Comparison of ENCODE assay signal across 15 cellular contexts in genomic region chrX:154986826-154987575, GRCh38. TPM values are rescaled to one million over a fixed set of nuclear protein-coding genes. Genes with fewer than 3 reads are reported as not detected.
DNase-seq lines count a peak whose midpoint lies in the region; ATAC-seq, FAIRE-seq and TF ChIP-seq lines count a peak whose summit lies in the region.
"Had no signal": no experiment of that assay in that cellular context is flagged by ENCODE, and none has a peak within 500 bp of the region (broad histone marks: within the 10 kb centered on the region; RNA-seq: fewer than 3 reads in every experiment).

No MANE protein-coding gene starts in this region.

- no peaks in the 10 kb centered on the region for H3K9me3 ChIP-seq in A549
- H3K9me3 ChIP-seq in BE2C, result no peaks in the 10 kb centered on the region
- H3K9me3 ChIP-seq: MG63, SJCRH30 had no signal

- DNase-seq in A549 (ENCODE audit: low read depth in 1 of 2, low spot score in 1 of 2) (peak in 1 of 2 experiments; percentile 33), GM13977 (ENCODE audit: low spot score) (no peak), RKO (ENCODE audit: low spot score) (peak; percentile 51), fibroblast of mammary gland (ENCODE audit: low read depth) (peak; percentile 2), NCI-H2029 treated with DMSO at 0.1 percent for 48 hours (lab: John Stamatoyannopoulos, UW) (no peak), BE2C (no peak), immature natural killer cell (no peak)
- DNase-seq: activated naive CD4-positive, alpha-beta T cell treated with Interleukin-2 at 50 U/mL for 16 hours; islet precursor cell; MG63; NCI-H2081; SJCRH30 had no signal

- CTCF ChIA-PET in A549 (lab: Yijun Ruan, JAX), result interaction anchor here (0.9 to 3.9 kb wide), 8 partner anchors 13 to 100 kb away, joined by 3 to 35 read pairs (median 5); no protein-coding TSS in a partner anchor

- peak; percentile 68 for FAIRE-seq in A549 (lab: Jason Lieb, UNC)
- FAIRE-seq: H54 had no signal

- H3K4me1 ChIP-seq in A549 (peaks cover 10% of the 10 kb centered on the region; the same call in 1 of the 3 replicates), BE2C (no peaks in the 10 kb centered on the region)
- H3K4me1 ChIP-seq: SJCRH30 had no signal

- POLR2A ChIA-PET in A549 (lab: Yijun Ruan, JAX), result interaction anchor here (1.9 kb wide), 1 partner anchor 40 kb away, joined by 4 read pairs; the partner anchor contains the start of gene FUNDC2

- no peak for TF ChIP-seq EP300 in A549 (IDR thresholded peaks at IDR 0.05)

- no peak overlapping the region for H3K4me3 Mint-ChIP-seq in immature natural killer cell
- H3K4me3 Mint-ChIP-seq: brain had no signal

- TF ChIP-seq CTCF in A549 (IDR thresholded peaks at IDR 0.05) (peak; percentile 42), GM13977 (IDR thresholded peaks at IDR 0.05; ENCODE audit: extremely low read depth, insufficient read depth, missing control alignments) (peak; percentile 15), fibroblast of mammary gland (conservative IDR thresholded peaks at IDR 0.05; ENCODE audit: control insufficient read depth, insufficient read depth, low read depth, low read length) (no peak), BE2C (IDR thresholded peaks at IDR 0.05; ENCODE audit: low read depth, low read length) (no peak)

- TF ChIP-seq POLR2A in A549 (IDR thresholded peaks at IDR 0.05; ENCODE audit: low read length), result no peak

- H3K9me3 Mint-ChIP-seq in immature natural killer cell, result no peaks in the 10 kb centered on the region

- H3K36me3 ChIP-seq in BE2C, result no peaks in the 10 kb centered on the region
- H3K36me3 ChIP-seq: MG63, SJCRH30 had no signal

- 33% methylated on average over 3 of the region's 3 CpGs for WGBS in A549 (ENCODE audit: missing lambda C conversion rate)

- H3K4me2 ChIP-seq in A549, result no peak overlapping the region

- H3K4me3 ChIP-seq in A549 (no peak overlapping the region), fibroblast of mammary gland (ENCODE audit: control insufficient read depth, low read depth, low read length) (no peak overlapping the region), BE2C (ENCODE audit: low read depth, low read length) (no peak overlapping the region)
- H3K4me3 ChIP-seq: MG63, SJCRH30 had no signal

- H3K36me3 Mint-ChIP-seq in immature natural killer cell, result no peaks in the 10 kb centered on the region
- H3K36me3 Mint-ChIP-seq: brain had no signal

- in situ Hi-C loops in GM13977 (cut with MboI; ENCODE audit: low pct_unique_long_range_greater_than_20kb, low sequenced_read_pairs, unreplicated experiment), result no loop called here

- H3K27me3 Mint-ChIP-seq in immature natural killer cell (ENCODE audit: low read depth in 3 of 3), result no peaks in the 10 kb centered on the region
- H3K27me3 Mint-ChIP-seq: brain had no signal

- ATAC-seq in A549, result 0 out of 6 replicates have a peak, but pooled peaks of 1 of the 2 experiments have one; percentile 35
- no peak for ATAC-seq in HG02610 (IDR thresholded peaks at IDR 0.05; ENCODE audit: unreplicated experiment)

- H3K27ac ChIP-seq in A549, result no peak overlapping the region
- H3K27ac ChIP-seq: SJCRH30 had no signal

- TF ChIP-seq RAD21 in A549 (conservative IDR thresholded peaks at IDR 0.05 in 1 of 2, IDR thresholded peaks at IDR 0.05 in 1 of 2), result peak; percentile 54 to 61; a peak in 4 of 5 replicates

- H3K27me3 ChIP-seq in BE2C, result no peaks in the 10 kb centered on the region
- H3K27me3 ChIP-seq: MG63, SJCRH30 had no signal

- H3K4me1 Mint-ChIP-seq in immature natural killer cell, result no peaks in the 10 kb centered on the region
- H3K4me1 Mint-ChIP-seq: brain had no signal

- no peak overlapping the region for H3K27ac Mint-ChIP-seq in immature natural killer cell
- H3K27ac Mint-ChIP-seq: brain had no signal

TF ChIP-seq in A549, 52 proteins besides CTCF, POLR2A, EP300 and RAD21:
- no peak for TF ChIP-seq USF2 (IDR thresholded peaks at IDR 0.05)
- no peak for TF ChIP-seq ELK1 (IDR thresholded peaks at IDR 0.05; ENCODE audit: low read depth, low read length)
- TF ChIP-seq SMC3 (IDR thresholded peaks at IDR 0.05), result peak; percentile 45; the same call in 2 of the 3 replicates

RNA-seq across cellular contexts. Expression of gene F8, which starts 35.5 kb away (rescaled TPM):
- polyA plus RNA-seq in A549 (2011; rRNA removed), result 6.4 and 6.9 TPM in 2 replicates
- polyA plus RNA-seq in A549 (2012; cell fraction: cytosol; rRNA removed), result 1.4 and 1.7 TPM in 2 replicates
- 0.62 and 0.71 TPM in 2 replicates for polyA plus RNA-seq in A549 (2012; cell fraction: nucleus; rRNA removed)
- polyA plus RNA-seq in A549 (2017; fragmentation: RNase III; extraction: RNeasy Plus Mini Kit Qiagen cat#74134 plus additional on column Dnase treatment), result 4.3 to 6.1 TPM (median 4.7 TPM) in 3 replicates
- polyA minus RNA-seq in A549 (2011; rRNA and poly(A)+ RNA removed), result 2.9 and 4.5 TPM in 2 replicates
- 1.0 TPM for polyA plus RNA-seq in BE2C (2012; ENCODE audit: insufficient read depth, insufficient read length, low read depth)
- 1 to 10 TPM; 1.1 to 3.4 (median 2.7) TPM for polyA plus RNA-seq in immature natural killer cell

RNA-seq across cellular contexts. Expression of gene FUNDC2, which starts 39.6 kb away (rescaled TPM):
- polyA plus RNA-seq in A549 (2011; rRNA removed) (159 and 190 TPM in 2 replicates), A549 (2017; fragmentation: RNase III; extraction: RNeasy Plus Mini Kit Qiagen cat#74134 plus additional on column Dnase treatment) (63.5 to 73.0 TPM (median 66.5 TPM) in 3 replicates), immature natural killer cell (100 to 1,000 TPM; 182 to 241 (median 234) TPM)
- polyA plus RNA-seq in A549 (2012; cell fraction: cytosol; rRNA removed), result 69.8 and 74.5 TPM in 2 replicates
- 17.1 and 30.8 TPM in 2 replicates for polyA plus RNA-seq in A549 (2012; cell fraction: nucleus; rRNA removed)
- 41.3 and 45.5 TPM in 2 replicates for polyA minus RNA-seq in A549 (2011; rRNA and poly(A)+ RNA removed)
- polyA plus RNA-seq in BE2C (2012; ENCODE audit: insufficient read depth, insufficient read length, low read depth), result 135 TPM

Comparison
In these comparisons a context has a peak if more than half of its experiments do, and no peak if none do; other contexts are left out.
1. DNase-seq: peak in RKO (single experiment) and fibroblast of mammary gland (single experiment); none in GM13977 (single experiment), NCI-H2029 treated with DMSO at 0.1 percent for 48 hours (single experiment), BE2C (single experiment) and immature natural killer cell (0 of 3).
2. CTCF ChIP-seq: peak in A549 (single experiment) and GM13977 (single experiment); none in fibroblast of mammary gland (single experiment) and BE2C (single experiment).